In the genomic region with DNA sequence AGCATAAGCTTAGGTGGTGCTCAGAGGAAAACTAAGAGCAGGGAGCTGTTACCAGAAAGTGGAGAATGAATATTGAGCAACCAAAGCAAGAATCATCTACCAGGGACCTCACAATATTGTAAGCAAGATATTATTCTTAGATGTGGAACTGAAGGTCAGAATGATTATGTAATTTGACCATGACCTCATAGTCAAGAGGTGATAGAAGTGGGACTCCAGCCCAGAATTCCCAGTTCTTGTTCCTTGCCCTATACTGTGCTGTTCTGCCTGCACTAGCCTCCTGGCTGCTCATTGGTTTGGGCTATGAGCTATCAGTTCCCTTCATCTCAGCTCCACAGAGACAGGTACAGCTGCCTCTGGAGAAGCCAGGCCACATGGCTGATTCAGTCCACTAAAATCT, we compare ENCODE assay signal across 24 cellular contexts.
DNase-seq lines count a peak whose midpoint lies in the region; ATAC-seq and TF ChIP-seq lines count a peak whose summit lies in the region.
"Had no signal": no experiment of that assay in that cellular context is flagged by ENCODE, and none has a peak within 500 bp of the region (broad histone marks: within the 10 kb centered on the region; RNA-seq: fewer than 3 reads in every experiment).

No MANE protein-coding gene starts in this region.

- peak; percentile 16 for DNase-seq in GM03348 (ENCODE audit: low spot score)
- peak; percentile 55 for DNase-seq in amniotic epithelial cell (ENCODE audit: low read depth)
- no peak for DNase-seq in heart right ventricle
- DNase-seq in ovary, result peak in 3 of 5 donors; percentile 46 to 73 (median 59)
- DNase-seq in HEK293T (ENCODE audit: extremely low spot score), result no peak
- no peak for DNase-seq in colonic mucosa
- DNase-seq: activated CD8-positive, alpha-beta T cell treated with anti-CD3 and anti-CD28 coated beads, Interleukin-2, amount 10 ng/mL, durations not matched to agents 7 days and 5 days; activated T-cell treated with anti-CD3 and anti-CD28 coated beads, Interleukin-2, amount 50 U/mL, for 1 hour; amniotic stem cell; CD4-positive, alpha-beta memory T cell; DMS153; GDM1; glutamatergic neuron; Kasumi-1; NCI-H1092; NCI-H2081; OCI-M1; SHP77; stimulated activated CD4-positive, alpha-beta T cell treated with anti-CD3 and anti-CD28 coated beads, Interleukin-1b, Interleukin-23, amount 100 ng/mL, for 48 hours had no signal

- TF ChIP-seq POLR2A in ovary (IDR thresholded peaks at IDR 0.05), result no peak

- H3K27ac ChIP-seq in heart right ventricle, result no peak overlapping the region
- H3K27ac ChIP-seq in ovary, result no peak overlapping the region
- H3K27ac ChIP-seq in colonic mucosa, result no peak overlapping the region
- H3K27ac ChIP-seq: epithelial cell of prostate had no signal

- H3K4me1 ChIP-seq in heart right ventricle, result peaks cover 0 to 53% (median 18%) of the 10 kb centered on the region in 9 donors
- H3K4me1 ChIP-seq in ovary (ENCODE audit: insufficient read depth), result peaks cover 23% of the 10 kb centered on the region
- no peaks in the 10 kb centered on the region for H3K4me1 ChIP-seq in colonic mucosa

- intact Hi-C loops in heart right ventricle (cut with DNase I), result no loop called here
- intact Hi-C loops in ovary (cut with DNase I), result no loop called here
- intact Hi-C loops in colonic mucosa (cut with DNase I), result no loop called here

- ATAC-seq in heart right ventricle (peak; percentile 48 to 84 (median 74)), GM18867 (IDR thresholded peaks at IDR 0.05; ENCODE audit: unreplicated experiment) (no peak), HG03354 (IDR thresholded peaks at IDR 0.05; ENCODE audit: poor library complexity, severe bottlenecking, unreplicated experiment) (no peak)
- ATAC-seq: activated CD4-positive, CD25-positive, alpha-beta regulatory T cell treated with anti-CD3 and anti-CD28 coated beads, Interleukin-2, amount 50 U/mL, for 24 hours; activated CD8-positive, alpha-beta T cell treated with anti-CD3 and anti-CD28 coated beads, Interleukin-2, amount 10 ng/mL, durations not matched to agents 7 days and 5 days; stimulated activated memory B cell treated with anti-CD40 and anti-IgM and Interleukin-4, amounts not matched to agents 10 μg/mL and 1 μg/mL and 100 μg/mL, for 72 hours had no signal

- TF ChIP-seq CTCF in heart right ventricle (IDR thresholded peaks at IDR 0.05) (no peak), ovary (IDR thresholded peaks at IDR 0.05) (no peak), colonic mucosa (IDR thresholded peaks at IDR 0.05) (no peak)

- H3K27me3 ChIP-seq in heart right ventricle (no peaks in the 10 kb centered on the region), ovary (no peaks in the 10 kb centered on the region), colonic mucosa (no peaks in the 10 kb centered on the region)

- H3K9me3 ChIP-seq in heart right ventricle (peaks cover 0 to 2% (median 0%) of the 10 kb centered on the region in 11 donors), ovary (no peaks in the 10 kb centered on the region), colonic mucosa (no peaks in the 10 kb centered on the region)

- TF ChIP-seq EP300 in ovary (IDR thresholded peaks at IDR 0.05), result no peak

- H3K9ac ChIP-seq in colonic mucosa (ENCODE audit: low read depth in 2 of 2, low read length in 2 of 2), result no peak overlapping the region

- H3K36me3 ChIP-seq in heart right ventricle (peaks cover 0 to 13% (median 0%) of the 10 kb centered on the region in 9 donors), ovary (no peaks in the 10 kb centered on the region), colonic mucosa (no peaks in the 10 kb centered on the region)

- CTCF ChIA-PET in HEK293T (lab: Yijun Ruan, JAX), result interaction anchor here (0.6 kb wide), 1 partner anchor 74 kb away, joined by 4 read pairs; no protein-coding TSS in a partner anchor

- H3K4me3 ChIP-seq in heart right ventricle, result no peak overlapping the region
- no peak overlapping the region for H3K4me3 ChIP-seq in ovary
- H3K4me3 ChIP-seq in colonic mucosa, result no peak overlapping the region

- POLR2A ChIA-PET in HEK293T (lab: Yijun Ruan, JAX), result no interaction called here

TF ChIP-seq in HEK293T, 16 proteins besides CTCF, POLR2A, EP300 and RAD21:
- TF ChIP-seq CTBP1 (IDR thresholded peaks at IDR 0.05; ENCODE audit: borderline replicate concordance), result no peak
- no peak for TF ChIP-seq NFRKB (IDR thresholded peaks at IDR 0.05)
- no peak for TF ChIP-seq ZNF384 (IDR thresholded peaks at IDR 0.05)
- no peak for TF ChIP-seq FOXK2 (IDR thresholded peaks at IDR 0.05)
- no peak for TF ChIP-seq SP1 (IDR thresholded peaks at IDR 0.05)
- TF ChIP-seq, protein P1, sequence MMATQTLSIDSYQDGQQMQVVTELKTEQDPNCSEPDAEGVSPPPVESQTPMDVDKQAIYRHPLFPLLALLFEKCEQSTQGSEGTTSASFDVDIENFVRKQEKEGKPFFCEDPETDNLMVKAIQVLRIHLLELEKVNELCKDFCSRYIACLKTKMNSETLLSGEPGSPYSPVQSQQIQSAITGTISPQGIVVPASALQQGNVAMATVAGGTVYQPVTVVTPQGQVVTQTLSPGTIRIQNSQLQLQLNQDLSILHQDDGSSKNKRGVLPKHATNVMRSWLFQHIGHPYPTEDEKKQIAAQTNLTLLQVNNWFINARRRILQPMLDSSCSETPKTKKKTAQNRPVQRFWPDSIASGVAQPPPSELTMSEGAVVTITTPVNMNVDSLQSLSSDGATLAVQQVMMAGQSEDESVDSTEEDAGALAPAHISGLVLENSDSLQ (IDR thresholded peaks at IDR 0.05), result no peak
- TF ChIP-seq LEF1 (IDR thresholded peaks at IDR 0.05; ENCODE audit: borderline replicate concordance), result no peak
- TF ChIP-seq SUZ12 (IDR thresholded peaks at IDR 0.05), result no peak
- TF ChIP-seq ARNT (IDR thresholded peaks at IDR 0.05), result no peak
- TF ChIP-seq FOXM1 (IDR thresholded peaks at IDR 0.05; ENCODE audit: borderline replicate concordance), result no peak
- no peak for TF ChIP-seq HDGF (IDR thresholded peaks at IDR 0.05; ENCODE audit: borderline replicate concordance)
- TF ChIP-seq BHLHE40 (IDR thresholded peaks at IDR 0.05; ENCODE audit: borderline replicate concordance), result no peak
- no peak for TF ChIP-seq L3MBTL2 (conservative IDR thresholded peaks at IDR 0.05)
- no peak for TF ChIP-seq TARDBP (IDR thresholded peaks at IDR 0.05)
- no peak for TF ChIP-seq FOXA1 (IDR thresholded peaks at IDR 0.05)

Comparison
In these comparisons a context has a peak if more than half of its experiments do, and no peak if none do; other contexts are left out.
1. DNase-seq: peak in GM03348 (single experiment), amniotic epithelial cell (single experiment) and ovary (3 of 5); none in heart right ventricle (0 of 2), HEK293T (single experiment) and colonic mucosa (single experiment).
2. ATAC-seq: peak in heart right ventricle (8 of 8); none in GM18867 (single experiment) and HG03354 (single experiment).